1 cellular context compared by ENCODE assay signal in the genomic region with DNA sequence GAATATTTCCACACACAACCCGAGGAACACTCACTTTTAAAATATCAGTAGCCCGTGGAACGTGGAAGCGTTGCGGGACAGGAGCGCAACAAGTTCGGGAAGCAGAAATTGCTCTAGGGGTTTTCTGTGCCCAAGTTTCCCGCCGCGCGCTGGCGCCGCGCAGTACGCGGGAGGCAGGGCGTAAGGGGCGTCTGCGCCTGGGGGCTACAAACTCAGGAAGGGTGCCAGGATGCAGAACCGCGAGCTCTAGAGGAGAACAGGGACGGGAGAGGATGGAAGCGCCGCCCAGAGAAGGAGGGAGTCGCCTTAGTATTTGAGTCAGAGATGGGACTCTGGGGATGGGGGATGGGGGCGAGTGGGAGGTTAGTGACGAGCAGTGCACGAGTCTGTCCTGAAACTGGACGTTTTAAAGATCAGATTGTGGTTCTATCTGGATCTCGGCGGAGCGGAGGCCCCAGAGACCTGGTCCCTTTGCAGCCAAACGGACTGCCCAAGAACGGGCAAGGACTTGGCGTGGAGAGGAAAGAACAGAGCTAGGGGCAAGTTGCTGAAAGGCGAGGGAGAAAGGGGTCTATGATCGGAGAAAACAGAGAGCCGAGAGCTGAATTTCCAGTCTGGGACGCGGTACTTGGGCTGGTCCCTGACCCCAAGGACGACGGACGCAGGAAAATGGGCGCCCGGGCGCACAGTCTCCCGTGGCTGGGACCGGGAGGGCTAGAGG.
A peak's percentile ranks its signal among the peaks of the same experiment; 100 is the strongest.
TF ChIP-seq lines count a peak whose summit lies in the region.

No MANE protein-coding gene starts in this region.

TF ChIP-seq in H1, 55 proteins besides CTCF, POLR2A, EP300 and RAD21 (continued from another document):
- TF ChIP-seq RBBP5 (IDR thresholded peaks at IDR 0.05; ENCODE audit: borderline replicate concordance, low read depth, low read length) (peak; percentile 82; the same call in 1 of the 2 replicates), RNF2 (IDR thresholded peaks at IDR 0.05; ENCODE audit: borderline replicate concordance, low read depth, low read length, missing control alignments, poor library complexity, severe bottlenecking) (peak; percentile 87), KDM4A (IDR thresholded peaks at IDR 0.05; ENCODE audit: low read depth, low read length, severe bottlenecking) (peak; percentile 69), KDM1A (IDR thresholded peaks at IDR 0.05; ENCODE audit: borderline replicate concordance, low read length) (peak; percentile 8; the same call in 1 of the 2 replicates), RFX5 (IDR thresholded peaks at IDR 0.05; ENCODE audit: borderline replicate concordance, low read depth, low read length) (no peak), ASH2L (IDR thresholded peaks at IDR 0.05; ENCODE audit: low read length) (peak; percentile 43), SUZ12 (IDR thresholded peaks at IDR 0.05; ENCODE audit: low read length) (peak; percentile 91), CHD1 (IDR thresholded peaks at IDR 0.05; ENCODE audit: low read depth, low read length) (no peak), CREB1 (IDR thresholded peaks at IDR 0.05) (peak; percentile 56), TAF7 (optimal IDR thresholded peaks at IDR 0.05; ENCODE audit: borderline replicate concordance, low read depth, low read length) (no peak), SIN3A (conservative IDR thresholded peaks at IDR 0.05 in 1 of 2, IDR thresholded peaks at IDR 0.05 in 1 of 2; ENCODE audit: low read depth in 1 of 2, low read length in 2 of 2) (peak in 1 of 2 experiments; percentile 15; a peak in 1 of 4 replicates)
- TF ChIP-seq, protein P1, sequence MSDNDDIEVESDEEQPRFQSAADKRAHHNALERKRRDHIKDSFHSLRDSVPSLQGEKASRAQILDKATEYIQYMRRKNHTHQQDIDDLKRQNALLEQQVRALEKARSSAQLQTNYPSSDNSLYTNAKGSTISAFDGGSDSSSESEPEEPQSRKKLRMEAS (IDR thresholded peaks at IDR 0.05): no peak
